Comparison of ENCODE assay signal across 8 cellular contexts in genomic region chr16:2911580-2912329, GRCh38. TPM values are rescaled to one million over a fixed set of nuclear protein-coding genes. Genes with fewer than 3 reads are reported as not detected.
A peak's percentile ranks its signal among the peaks of the same experiment; 100 is the strongest.
DNase-seq lines count a peak whose midpoint lies in the region; ATAC-seq and TF ChIP-seq lines count a peak whose summit lies in the region.

TSS of gene FLYWCH1 (plus strand) at chr16:2911931. CDS start at chr16:2929686, 17,755 bp downstream.

- H3K4me1 Mint-ChIP-seq in nephron = peaks cover 16% of the 10 kb centered on the region

- H4K20me1 ChIP-seq in MM.1S (ENCODE audit: insufficient read depth, low read length) = no peaks in the 10 kb centered on the region

- peak within 1 kb of the TSS; percentile 66; the same call in 1 of the 2 replicates for H3K9ac ChIP-seq in MM.1S (ENCODE audit: low read length)

- peak within 1 kb of the TSS; percentile 90 to 96 (median 92) for H3K4me3 Mint-ChIP-seq in nephron

- H2AFZ ChIP-seq in MM.1S (ENCODE audit: low read length) = peak within 1 kb of the TSS; percentile 100

- peaks cover 5% of the 10 kb centered on the region for H3K27me3 Mint-ChIP-seq in nephron (ENCODE audit: low read depth)

- peaks cover 33% of the 10 kb centered on the region for H3K4me1 ChIP-seq in MM.1S (ENCODE audit: low read length)

- TF ChIP-seq CTCF in MM.1S (IDR thresholded peaks at IDR 0.05; ENCODE audit: low read length) (no peak), fibroblast of pulmonary artery (IDR thresholded peaks at IDR 0.05; ENCODE audit: low read length, missing control alignments) (no peak), nephron (IDR thresholded peaks at IDR 0.05; ENCODE audit: unreplicated experiment in 3 of 3) (no peak)

- peaks cover 29% of the 10 kb centered on the region for H3F3A ChIP-seq in MM.1S (ENCODE audit: insufficient read depth, low read length)

- H3K36me3 ChIP-seq in MM.1S (replicated peaks; ENCODE audit: insufficient read depth, low read length) = no peaks in the 10 kb centered on the region

- peaks cover 23% of the 10 kb centered on the region for H3K27me3 ChIP-seq in MM.1S (replicated peaks; ENCODE audit: insufficient read depth, low read length)

- H3K9me3 ChIP-seq in MM.1S (replicated peaks; ENCODE audit: insufficient read depth, low read length) = no peaks in the 10 kb centered on the region

- peaks cover 8% of the 10 kb centered on the region for H3K36me3 Mint-ChIP-seq in nephron (ENCODE audit: low read depth)

- H3K27ac Mint-ChIP-seq in nephron = peak within 1 kb of the TSS; percentile 43 to 86 (median 79)

- peak; percentile 97 for ATAC-seq in stimulated activated naive CD8-positive, alpha-beta T cell treated with anti-CD3 and anti-CD28 coated beads, Interleukin-15, Interleukin-2, amounts not matched to agents 100 U/mL and 50 U/mL, for 24 hours

- no peak within 1 kb of the TSS for H3K27ac ChIP-seq in MM.1S (ENCODE audit: low read length)

- H3K9me2 ChIP-seq in MM.1S (replicated peaks; ENCODE audit: insufficient read depth, low read length) = no peaks in the 10 kb centered on the region

- in situ Hi-C loops in G401 (cut with HindIII; ENCODE audit: low sequenced_read_pairs) = no loop called here

- H3K79me2 ChIP-seq in MM.1S (ENCODE audit: low read length) = peaks cover 23% of the 10 kb centered on the region

- peak within 1 kb of the TSS; percentile 91 for H3K4me2 ChIP-seq in MM.1S (ENCODE audit: low read depth, low read length)

- no peaks in the 10 kb centered on the region for H3K9me3 Mint-ChIP-seq in nephron

- DNase-seq in G401 (ENCODE audit: low spot score) (peak; percentile 98), HCEC 1CT (peak; percentile 97), MM.1S (peak; percentile 99), SHP77 treated with DMSO at 0.1 percent for 48 hours (lab: John Stamatoyannopoulos, UW) (peak; percentile 92), fibroblast of pulmonary artery (ENCODE audit: low read depth) (peak; percentile 99)
- DNase-seq in activated effector memory CD4-positive, alpha-beta T cell treated with anti-CD3 and anti-CD28 coated beads, Interleukin-2, amount 50 U/mL, for 16 hours = peak; percentile 100
- peak; percentile 99 for DNase-seq in stimulated activated naive CD8-positive, alpha-beta T cell treated with anti-CD3 and anti-CD28 coated beads, Interleukin-15, Interleukin-2, amounts not matched to agents 100 U/mL and 50 U/mL, for 24 hours

- peak within 1 kb of the TSS; percentile 98 for H3K4me3 ChIP-seq in MM.1S (ENCODE audit: low read length)
- H3K4me3 ChIP-seq in fibroblast of pulmonary artery (replicated peaks; ENCODE audit: low read depth, low read length) = peak within 1 kb of the TSS; percentile 87

RNA-seq across cellular contexts. Expression of gene FLYWCH1, which starts in this region (rescaled TPM):
- total RNA-seq in G401 (2014; rRNA removed; shearing (Covaris generic)) = 51.8 and 52.7 TPM in 2 replicates
